8 cellular contexts compared by ENCODE assay signal in the genomic region with DNA sequence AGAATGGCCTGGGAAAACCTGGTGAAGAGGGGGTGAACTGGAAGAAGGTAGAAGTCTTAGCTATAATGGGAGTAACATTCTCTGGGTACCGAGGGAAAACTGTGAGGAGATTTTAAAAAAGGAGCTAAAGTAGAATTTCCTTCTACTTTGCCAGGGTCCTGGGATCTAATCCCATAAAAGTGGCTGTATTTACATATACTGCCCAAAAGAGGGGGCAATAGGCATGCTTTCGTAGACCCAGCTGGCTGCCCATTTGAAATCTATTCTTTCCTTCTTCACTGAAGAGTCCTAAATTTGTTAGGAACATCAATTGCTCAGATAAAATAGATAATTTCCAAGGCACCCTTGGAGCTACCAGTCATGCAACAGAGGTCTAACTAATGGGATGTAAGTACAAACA.
DNase-seq lines count a peak whose midpoint lies in the region; ATAC-seq and TF ChIP-seq lines count a peak whose summit lies in the region.

No MANE protein-coding gene starts in this region.

- no peak overlapping the region for H3K27ac Mint-ChIP-seq in T-helper 2 cell treated with Interferon-gamma antibody and Interleukin-4, amounts not matched to agents 5 μg/mL and 100 μg/mL, for 36 hours

- DNase-seq in AG08395 (ENCODE audit: low spot score) (peak; percentile 20), GM03348 (ENCODE audit: low spot score) (peak; percentile 19), RKO (ENCODE audit: low spot score) (peak; percentile 46), foreskin fibroblast (peak in 1 of 2 donors; percentile 47), retina (no peak)
- DNase-seq in T-helper 2 cell treated with Interferon-gamma antibody and Interleukin-4, amounts not matched to agents 5 μg/mL and 100 μg/mL, for 36 hours (ENCODE audit: low spot score) = no peak

- H3K4me1 Mint-ChIP-seq in T-helper 2 cell treated with Interferon-gamma antibody and Interleukin-4, amounts not matched to agents 5 μg/mL and 100 μg/mL, for 36 hours (ENCODE audit: low read depth) = peaks cover 6% of the 10 kb centered on the region

- H3K4me3 Mint-ChIP-seq in T-helper 2 cell treated with Interferon-gamma antibody and Interleukin-4, amounts not matched to agents 5 μg/mL and 100 μg/mL, for 36 hours = no peak overlapping the region

- peak; percentile 45 for TF ChIP-seq CTCF in foreskin fibroblast (IDR thresholded peaks at IDR 0.05; ENCODE audit: low read depth, low read length)

- ATAC-seq in HG02840 (IDR thresholded peaks at IDR 0.05; ENCODE audit: low FRiP score, unreplicated experiment) (no peak), esophagus mucosa (no peak)

- no peaks in the 10 kb centered on the region for H3K9me3 Mint-ChIP-seq in T-helper 2 cell treated with Interferon-gamma antibody and Interleukin-4, amounts not matched to agents 5 μg/mL and 100 μg/mL, for 36 hours

- H3K36me3 Mint-ChIP-seq in T-helper 2 cell treated with Interferon-gamma antibody and Interleukin-4, amounts not matched to agents 5 μg/mL and 100 μg/mL, for 36 hours (ENCODE audit: low read depth) = peaks cover 34% of the 10 kb centered on the region

- H3K27me3 Mint-ChIP-seq in T-helper 2 cell treated with Interferon-gamma antibody and Interleukin-4, amounts not matched to agents 5 μg/mL and 100 μg/mL, for 36 hours (ENCODE audit: low read depth) = no peaks in the 10 kb centered on the region

- no peak overlapping the region for H3K4me3 ChIP-seq in foreskin fibroblast (ENCODE audit: low read depth in 1 of 2, low read length in 2 of 2)

Comparison
In these comparisons a context has a peak if more than half of its experiments do, and no peak if none do; other contexts are left out.
1. DNase-seq: peak in AG08395 (single experiment), GM03348 (single experiment) and RKO (single experiment); none in T-helper 2 cell treated with Interferon-gamma antibody and Interleukin-4, amounts not matched to agents 5 μg/mL and 100 μg/mL, for 36 hours (single experiment) and retina (single experiment).